8 cellular contexts compared by ENCODE assay signal in the genomic region with DNA sequence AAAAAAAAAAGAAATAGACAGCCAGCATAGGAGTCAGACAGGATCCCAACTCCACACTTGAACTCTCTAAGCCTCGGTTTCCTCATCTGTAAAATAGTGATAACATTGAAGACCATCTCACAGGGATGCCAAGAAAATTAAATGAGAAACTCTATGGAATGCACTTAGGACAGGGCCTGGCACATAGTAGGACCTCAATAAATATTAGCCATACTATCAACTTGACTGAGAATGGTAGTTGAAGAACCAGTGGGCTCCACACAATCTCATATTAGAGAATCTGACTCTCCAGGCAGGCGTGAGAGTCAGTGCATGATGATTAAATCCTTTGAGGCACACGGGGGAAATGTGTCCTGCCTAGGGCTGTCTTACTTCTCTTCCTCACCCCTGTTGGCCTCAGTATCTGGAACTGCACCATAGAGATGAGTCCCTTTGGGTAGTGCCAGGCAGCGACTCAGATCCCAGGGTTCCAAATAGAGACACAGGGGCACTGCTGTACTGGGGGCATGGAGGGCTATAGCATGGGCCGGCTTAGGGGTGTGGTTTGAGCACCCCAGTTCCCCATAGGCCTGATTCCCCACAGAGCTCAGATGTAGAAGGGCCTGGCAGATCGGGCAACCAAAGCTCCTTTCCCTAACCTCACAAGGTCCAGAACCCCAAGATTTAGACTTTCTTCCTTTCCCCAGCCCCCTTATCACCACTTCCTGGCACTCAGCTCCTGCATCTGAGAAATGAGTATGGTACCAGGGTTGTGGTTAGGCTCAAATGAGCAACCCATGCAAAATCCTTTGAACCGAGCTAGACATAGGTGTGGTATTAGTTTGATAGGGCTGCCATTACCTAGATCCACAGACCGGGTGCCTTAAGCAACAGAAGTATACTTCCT. TPM values are rescaled to one million over a fixed set of nuclear protein-coding genes. Genes with fewer than 3 reads are reported as not detected.
A peak's percentile ranks its signal among the peaks of the same experiment; 100 is the strongest.
DNase-seq lines count a peak whose midpoint lies in the region; ATAC-seq and TF ChIP-seq lines count a peak whose summit lies in the region.

No MANE protein-coding gene starts in this region.

- DNase-seq in GM12864 (ENCODE audit: low read depth) = peak; percentile 77
- DNase-seq in immature natural killer cell = peak in 2 of 3 donors; percentile 34 to 38
- DNase-seq in inferior parietal cortex (ENCODE audit: extremely low spot score) = no peak
- no peak for DNase-seq in SIG-M5 (lab: John Stamatoyannopoulos, UW)
- no peak for DNase-seq in DMS53 (lab: John Stamatoyannopoulos, UW)
- no peak for DNase-seq in NCI-H146 (lab: John Stamatoyannopoulos, UW)

- peak overlapping the region; percentile 26 for H3K4me2 ChIP-seq in SU-DHL-6 (ENCODE audit: low read depth, low read length, poor library complexity, severe bottlenecking)

- no peaks in the 10 kb centered on the region for H3K36me3 ChIP-seq in SU-DHL-6 (ENCODE audit: low read length)

- H2AFZ ChIP-seq in SU-DHL-6 (ENCODE audit: low read depth, low read length, severe bottlenecking) = peak overlapping the region; percentile 89

- no peaks in the 10 kb centered on the region for H3K9me2 ChIP-seq in SU-DHL-6 (replicated peaks; ENCODE audit: insufficient read depth, low read length)

- H3K27me3 ChIP-seq in SU-DHL-6 (ENCODE audit: low read length) = no peaks in the 10 kb centered on the region

- H3K27ac ChIP-seq in SU-DHL-6 (ENCODE audit: low read depth, low read length) = peak overlapping the region; percentile 29

- peaks cover 72 to 73% of the 10 kb centered on the region in 2 donors for H3K4me1 Mint-ChIP-seq in immature natural killer cell

- no peaks in the 10 kb centered on the region for H3K36me3 Mint-ChIP-seq in immature natural killer cell

- H3K27ac Mint-ChIP-seq in immature natural killer cell = peak overlapping the region; percentile 63 to 88 (median 79)

- no peak overlapping the region for H3K4me3 ChIP-seq in GM12864 (ENCODE audit: low read depth, low read length)
- H3K4me3 ChIP-seq in SU-DHL-6 (ENCODE audit: insufficient read depth, low read length, poor library complexity, severe bottlenecking) = no peak overlapping the region

- H3F3A ChIP-seq in SU-DHL-6 (ENCODE audit: insufficient read depth) = no peaks in the 10 kb centered on the region

- no peaks in the 10 kb centered on the region for H3K79me2 ChIP-seq in SU-DHL-6 (ENCODE audit: insufficient read depth, low read length)

- TF ChIP-seq CTCF in GM12864 (IDR thresholded peaks at IDR 0.05; ENCODE audit: low read depth, low read length, missing control alignments) (no peak), SU-DHL-6 (IDR thresholded peaks at IDR 0.05; ENCODE audit: insufficient read depth, low read length, poor library complexity, severe bottlenecking) (no peak)

- peak overlapping the region; percentile 68 to 79 (median 73) for H3K4me3 Mint-ChIP-seq in immature natural killer cell

- H3K9me3 Mint-ChIP-seq in immature natural killer cell = no peaks in the 10 kb centered on the region

- H4K20me1 ChIP-seq in SU-DHL-6 (ENCODE audit: low read depth, low read length) = no peaks in the 10 kb centered on the region

- H3K9me3 ChIP-seq in SU-DHL-6 (ENCODE audit: insufficient read depth, low read length) = no peaks in the 10 kb centered on the region

- peak overlapping the region; percentile 21; the same call in 1 of the 2 replicates for H3K9ac ChIP-seq in SU-DHL-6 (ENCODE audit: low read length)

- H3K27me3 Mint-ChIP-seq in immature natural killer cell (ENCODE audit: low read depth in 3 of 3) = peaks cover 0 to 5% (median 4%) of the 10 kb centered on the region in 3 donors

- peak; percentile 23 for ATAC-seq in HG02588 (IDR thresholded peaks at IDR 0.05; ENCODE audit: unreplicated experiment)

RNA-seq across cellular contexts. Expression of a gene that starts 51.3 kb away (rescaled TPM):
- polyA plus RNA-seq in immature natural killer cell = 10 to 100 TPM; 39.2 to 57.9 (median 39.3) TPM

Comparison
In these comparisons a context has a peak if more than half of its experiments do, and no peak if none do; other contexts are left out.
1. DNase-seq: peak in GM12864 (single experiment) and immature natural killer cell (2 of 3); none in inferior parietal cortex (single experiment), SIG-M5 (single experiment), DMS53 (single experiment) and NCI-H146 (single experiment).